8 cellular contexts compared by ENCODE assay signal in genomic region chr6:32844839-32845372, GRCh38. TPM values are rescaled to one million over a fixed set of nuclear protein-coding genes. Genes with fewer than 3 reads are reported as not detected.
DNase-seq lines count a peak whose midpoint lies in the region; ATAC-seq, FAIRE-seq and TF ChIP-seq lines count a peak whose summit lies in the region.

No MANE protein-coding gene starts in this region.

- TF ChIP-seq POLR2A in GM12891 (IDR thresholded peaks at IDR 0.05; ENCODE audit: low read depth, low read length), result no peak; the same call in none of the 2 replicates
- TF ChIP-seq POLR2A in Peyer's patch (IDR thresholded peaks at IDR 0.05), result peak in 1 of 2 donors; percentile 83
- TF ChIP-seq POLR2A in esophagus squamous epithelium (IDR thresholded peaks at IDR 0.05), result peak in 1 of 4 donors; percentile 76

- H3K4me1 ChIP-seq in Peyer's patch, result peaks cover 0 to 44% (median 13%) of the 10 kb centered on the region in 4 donors
- H3K4me1 ChIP-seq in esophagus squamous epithelium, result peaks cover 20 to 52% (median 30%) of the 10 kb centered on the region in 3 donors

- no peaks in the 10 kb centered on the region for H3K27me3 ChIP-seq in Peyer's patch
- no peaks in the 10 kb centered on the region for H3K27me3 ChIP-seq in esophagus squamous epithelium

- no peak for FAIRE-seq in GM12891 (lab: Jason Lieb, UNC)

- ATAC-seq in GM21423 (IDR thresholded peaks at IDR 0.05; ENCODE audit: unreplicated experiment) (no peak), HG03571 (IDR thresholded peaks at IDR 0.05; ENCODE audit: unreplicated experiment) (no peak)

- 19 to 30% methylated on average over 8 to 12 of the region's 18 CpGs for WGBS in esophagus squamous epithelium, 2 donors

- DNase-seq in GM12891 (ENCODE audit: insufficient read length, low spot score) (no peak), Peyer's patch (no peak), esophagus squamous epithelium (lab: John Stamatoyannopoulos, UW) (no peak), retinal pigment epithelial cell (ENCODE audit: low read depth) (no peak), NOMO-1 treated with dmso at 0.1 percent for 144 hours (lab: John Stamatoyannopoulos, UW; ENCODE audit: unreplicated experiment) (no peak), HPDE6-E6E7 (ENCODE audit: extremely low spot score) (no peak)

- H3K9me3 ChIP-seq in Peyer's patch (no peaks in the 10 kb centered on the region), esophagus squamous epithelium (no peaks in the 10 kb centered on the region)

- intact Hi-C loops in esophagus squamous epithelium (cut with DNase I), result no loop called here

- H3K27ac ChIP-seq in Peyer's patch (peak overlapping the region; percentile 95 to 100 (median 99)), esophagus squamous epithelium (peak overlapping the region; percentile 92 to 98 (median 98))

- no peak for TF ChIP-seq CTCF in Peyer's patch (IDR thresholded peaks at IDR 0.05)
- TF ChIP-seq CTCF in esophagus squamous epithelium (IDR thresholded peaks at IDR 0.05), result no peak
- no peak for TF ChIP-seq CTCF in retinal pigment epithelial cell (conservative IDR thresholded peaks at IDR 0.05; ENCODE audit: low read depth, low read length)

- peaks cover 0 to 74% (median 0%) of the 10 kb centered on the region in 3 donors for H3K36me3 ChIP-seq in Peyer's patch
- peaks cover 17 to 76% (median 25%) of the 10 kb centered on the region in 3 donors for H3K36me3 ChIP-seq in esophagus squamous epithelium

- H3K4me3 ChIP-seq in Peyer's patch (peak overlapping the region; percentile 64 to 92 (median 85)), esophagus squamous epithelium (peak overlapping the region; percentile 60 to 86 (median 72)), retinal pigment epithelial cell (ENCODE audit: low read length) (peak overlapping the region; percentile 88)

TF ChIP-seq in GM12891, 5 proteins besides CTCF, POLR2A, EP300 and RAD21:
- TF ChIP-seq TAF1 (IDR thresholded peaks at IDR 0.05; ENCODE audit: low read depth, low read length), result peak; percentile 25; the same call in 1 of the 2 replicates
- no peak for TF ChIP-seq PAX5 (IDR thresholded peaks at IDR 0.05; ENCODE audit: insufficient read depth, low read length, severe bottlenecking)
- peak; percentile 49; the same call in 1 of the 2 replicates for TF ChIP-seq POLR2AphosphoS5 (IDR thresholded peaks at IDR 0.05; ENCODE audit: low read depth, low read length)
- TF ChIP-seq SPI1 (IDR thresholded peaks at IDR 0.05; ENCODE audit: low read depth, low read length), result peak; percentile 29; the same call in 1 of the 2 replicates

RNA-seq across cellular contexts. Expression of gene PSMB8, which starts 1.1 kb away (rescaled TPM):
- polyA plus RNA-seq in GM12891 (2012; ENCODE audit: low read depth, missing spikeins), result 241 TPM
- total RNA-seq in Peyer's patch (100 to 1,000 TPM in 2 of 4 donors, 10 to 100 TPM in 2; 48.1 to 104 (median 96.0) TPM), esophagus squamous epithelium (100 to 1,000 TPM in 1 of 4 donors, 10 to 100 TPM in 3; 21.6 to 135 (median 42.2) TPM)

RNA-seq across cellular contexts. Expression of gene TAP2, which starts 6.4 kb away (rescaled TPM):
- 43.1 TPM for polyA plus RNA-seq in GM12891 (2012; ENCODE audit: low read depth, missing spikeins)
- total RNA-seq in Peyer's patch (10 to 100 TPM; 16.5 to 53.2 (median 39.4) TPM), esophagus squamous epithelium (10 to 100 TPM; 25.4 to 28.3 (median 26.7) TPM)

RNA-seq across cellular contexts. Expression of gene TAP1, which starts 8.6 kb away (rescaled TPM):
- 128 TPM for polyA plus RNA-seq in GM12891 (2012; ENCODE audit: low read depth, missing spikeins)
- 100 to 1,000 TPM in 3 of 4 donors, 10 to 100 TPM in 1; 25.6 to 136 (median 107) TPM for total RNA-seq in Peyer's patch
- 10 to 100 TPM; 31.7 to 95.5 (median 40.3) TPM for total RNA-seq in esophagus squamous epithelium

RNA-seq across cellular contexts. Expression of gene PSMB9, which starts 9.1 kb away (rescaled TPM):
- 292 TPM for polyA plus RNA-seq in GM12891 (2012; ENCODE audit: low read depth, missing spikeins)
- total RNA-seq in Peyer's patch (100 to 1,000 TPM in 1 of 4 donors, 10 to 100 TPM in 3; 53.5 to 124 (median 80.9) TPM), esophagus squamous epithelium (10 to 100 TPM in 2 of 4 donors, 1 to 10 TPM in 2; 5.2 to 93.7 (median 12.0) TPM)

RNA-seq across cellular contexts. Expression of gene HLA-DOB, which starts 28.1 kb away (rescaled TPM):
- 74.3 TPM for polyA plus RNA-seq in GM12891 (2012; ENCODE audit: low read depth, missing spikeins)
- total RNA-seq in Peyer's patch, result 10 to 100 TPM in 1 of 4 donors, 1 to 10 TPM in 2, under 1 TPM in 1; 0.88 to 13.2 (median 4.2) TPM
- total RNA-seq in esophagus squamous epithelium, result 1 to 10 TPM in 1 of 4 donors, under 1 TPM in 3; 0.34 to 3.6 (median 0.74) TPM
